In the genomic region with DNA sequence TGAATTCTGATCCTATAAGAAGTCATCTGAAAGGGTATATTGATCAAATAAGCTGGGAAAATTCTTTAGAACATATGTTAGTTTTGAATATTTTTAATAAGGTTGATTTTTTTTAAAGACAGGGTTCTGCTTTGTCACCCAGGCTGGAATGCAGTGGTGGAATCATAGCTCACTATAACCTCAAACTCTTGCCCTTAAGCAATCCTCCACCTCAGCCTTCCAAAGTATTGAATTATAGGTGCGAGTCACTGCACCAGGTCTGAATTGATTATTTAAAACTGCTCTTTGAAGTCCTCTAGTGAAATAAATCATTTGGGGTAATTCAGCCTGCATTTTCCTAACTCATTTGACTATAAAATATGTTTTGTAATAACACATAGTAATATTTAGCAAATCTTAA, we compare ENCODE assay signal across 24 cellular contexts.
"Had no signal": no experiment of that assay in that cellular context is flagged by ENCODE, and none has a peak within 500 bp of the region (broad histone marks: within the 10 kb centered on the region; RNA-seq: fewer than 3 reads in every experiment).

No MANE protein-coding gene starts in this region.

- H3K4me1 ChIP-seq: left ventricle myocardium inferior, prostate gland, right atrium auricular region, spleen, testis, uterus had no signal

- H3K4me3 ChIP-seq: left ventricle myocardium inferior, ovary, prostate gland, right atrium auricular region, spleen, testis, uterus had no signal

- H3K36me3 ChIP-seq: left ventricle myocardium inferior, neutrophil, ovary, prostate gland, right atrium auricular region, spleen, uterus had no signal

- H3K27me3 ChIP-seq: neutrophil, ovary, right atrium auricular region, spleen, testis, uterus had no signal

- H3K9me3 ChIP-seq: left ventricle myocardium inferior, neutrophil, ovary, prostate gland, right atrium auricular region, testis, uterus had no signal

- H3K27ac ChIP-seq: epithelial cell of prostate, left ventricle myocardium inferior, neutrophil, ovary, prostate gland, right atrium auricular region, spleen, testis, uterus had no signal

- DNase-seq: activated B cell treated with CpG ODN at 0.5 μM for 24 hours; activated CD4-positive, alpha-beta T cell treated with anti-CD3 and anti-CD28 coated beads for 4 hours; activated CD4-positive, alpha-beta T cell treated with anti-CD3 and anti-CD28 coated beads, Interleukin-2, amount 50 U/mL, for 48 hours; activated effector memory CD4-positive, alpha-beta T cell treated with Interleukin-2 at 50 U/mL for 16 hours; activated naive CD4-positive, alpha-beta T cell treated with anti-CD3 and anti-CD28 coated beads for 36 hours; activated T-cell treated with anti-CD3 and anti-CD28 coated beads, Interleukin-2, amount 50 U/mL, for 48 hours; cerebellar nuclear complex; cortex of kidney; endodermal cell; foreskin fibroblast; left ventricle myocardium inferior; midbrain; ovary; spleen; stimulated activated CD4-positive, alpha-beta T cell treated with anti-CD3 and anti-CD28 coated beads, Interleukin-4, amount 100 ng/mL, for 1 hour; stimulated activated naive CD4-positive, alpha-beta T cell; T-helper 9 cell; testis; trophoblast cell; uterus had no signal
